Comparison of ENCODE assay signal across 1 cellular context in the genomic region with DNA sequence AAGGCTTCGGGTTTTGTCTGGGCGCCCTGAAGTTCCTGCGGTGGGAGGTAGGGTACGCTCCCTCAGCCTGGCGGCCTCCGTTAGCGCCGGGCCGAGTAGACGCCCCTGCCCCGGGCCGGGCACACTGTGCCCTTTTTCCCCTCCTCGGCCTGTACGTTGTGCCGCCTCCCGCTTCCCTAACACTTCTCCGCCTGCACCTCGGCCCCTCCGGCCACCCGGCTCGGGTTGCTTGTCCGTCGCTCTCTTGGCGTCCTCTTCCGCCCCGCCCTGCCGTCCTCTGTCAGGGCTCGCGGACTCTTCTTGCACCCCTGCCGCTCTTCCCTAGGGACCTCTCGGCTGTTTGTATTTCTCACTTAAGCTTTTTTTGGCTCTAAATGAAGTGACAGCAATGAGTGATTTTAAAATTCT.
TF ChIP-seq lines count a peak whose summit lies in the region.

No MANE protein-coding gene starts in this region.

TF ChIP-seq in H1, 55 proteins besides CTCF, POLR2A, EP300 and RAD21:
- peak; percentile 72 to 73; a peak in 2 of 4 replicates for TF ChIP-seq SIN3A (conservative IDR thresholded peaks at IDR 0.05 in 1 of 2, IDR thresholded peaks at IDR 0.05 in 1 of 2; ENCODE audit: low read depth in 1 of 2, low read length in 2 of 2)
- TF ChIP-seq GTF2F1 (IDR thresholded peaks at IDR 0.05; ENCODE audit: borderline replicate concordance, low read depth, low read length), result no peak
- TF ChIP-seq TEAD4 (IDR thresholded peaks at IDR 0.05; ENCODE audit: low read depth, low read length), result 0 out of 2 replicates have a peak, but pooled peaks have one; percentile 18
- TF ChIP-seq ASH2L (IDR thresholded peaks at IDR 0.05; ENCODE audit: low read length), result peak; percentile 82
- peak; percentile 95 for TF ChIP-seq KDM4A (IDR thresholded peaks at IDR 0.05; ENCODE audit: low read depth, low read length, severe bottlenecking)
- peak; percentile 53 for TF ChIP-seq TAF1 (IDR thresholded peaks at IDR 0.05; ENCODE audit: low read depth, low read length)
- TF ChIP-seq, protein P1, sequence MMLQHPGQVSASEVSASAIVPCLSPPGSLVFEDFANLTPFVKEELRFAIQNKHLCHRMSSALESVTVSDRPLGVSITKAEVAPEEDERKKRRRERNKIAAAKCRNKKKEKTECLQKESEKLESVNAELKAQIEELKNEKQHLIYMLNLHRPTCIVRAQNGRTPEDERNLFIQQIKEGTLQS (IDR thresholded peaks at IDR 0.05; ENCODE audit: insufficient read depth, low read depth, low read length), result no peak
- TF ChIP-seq, protein P2, sequence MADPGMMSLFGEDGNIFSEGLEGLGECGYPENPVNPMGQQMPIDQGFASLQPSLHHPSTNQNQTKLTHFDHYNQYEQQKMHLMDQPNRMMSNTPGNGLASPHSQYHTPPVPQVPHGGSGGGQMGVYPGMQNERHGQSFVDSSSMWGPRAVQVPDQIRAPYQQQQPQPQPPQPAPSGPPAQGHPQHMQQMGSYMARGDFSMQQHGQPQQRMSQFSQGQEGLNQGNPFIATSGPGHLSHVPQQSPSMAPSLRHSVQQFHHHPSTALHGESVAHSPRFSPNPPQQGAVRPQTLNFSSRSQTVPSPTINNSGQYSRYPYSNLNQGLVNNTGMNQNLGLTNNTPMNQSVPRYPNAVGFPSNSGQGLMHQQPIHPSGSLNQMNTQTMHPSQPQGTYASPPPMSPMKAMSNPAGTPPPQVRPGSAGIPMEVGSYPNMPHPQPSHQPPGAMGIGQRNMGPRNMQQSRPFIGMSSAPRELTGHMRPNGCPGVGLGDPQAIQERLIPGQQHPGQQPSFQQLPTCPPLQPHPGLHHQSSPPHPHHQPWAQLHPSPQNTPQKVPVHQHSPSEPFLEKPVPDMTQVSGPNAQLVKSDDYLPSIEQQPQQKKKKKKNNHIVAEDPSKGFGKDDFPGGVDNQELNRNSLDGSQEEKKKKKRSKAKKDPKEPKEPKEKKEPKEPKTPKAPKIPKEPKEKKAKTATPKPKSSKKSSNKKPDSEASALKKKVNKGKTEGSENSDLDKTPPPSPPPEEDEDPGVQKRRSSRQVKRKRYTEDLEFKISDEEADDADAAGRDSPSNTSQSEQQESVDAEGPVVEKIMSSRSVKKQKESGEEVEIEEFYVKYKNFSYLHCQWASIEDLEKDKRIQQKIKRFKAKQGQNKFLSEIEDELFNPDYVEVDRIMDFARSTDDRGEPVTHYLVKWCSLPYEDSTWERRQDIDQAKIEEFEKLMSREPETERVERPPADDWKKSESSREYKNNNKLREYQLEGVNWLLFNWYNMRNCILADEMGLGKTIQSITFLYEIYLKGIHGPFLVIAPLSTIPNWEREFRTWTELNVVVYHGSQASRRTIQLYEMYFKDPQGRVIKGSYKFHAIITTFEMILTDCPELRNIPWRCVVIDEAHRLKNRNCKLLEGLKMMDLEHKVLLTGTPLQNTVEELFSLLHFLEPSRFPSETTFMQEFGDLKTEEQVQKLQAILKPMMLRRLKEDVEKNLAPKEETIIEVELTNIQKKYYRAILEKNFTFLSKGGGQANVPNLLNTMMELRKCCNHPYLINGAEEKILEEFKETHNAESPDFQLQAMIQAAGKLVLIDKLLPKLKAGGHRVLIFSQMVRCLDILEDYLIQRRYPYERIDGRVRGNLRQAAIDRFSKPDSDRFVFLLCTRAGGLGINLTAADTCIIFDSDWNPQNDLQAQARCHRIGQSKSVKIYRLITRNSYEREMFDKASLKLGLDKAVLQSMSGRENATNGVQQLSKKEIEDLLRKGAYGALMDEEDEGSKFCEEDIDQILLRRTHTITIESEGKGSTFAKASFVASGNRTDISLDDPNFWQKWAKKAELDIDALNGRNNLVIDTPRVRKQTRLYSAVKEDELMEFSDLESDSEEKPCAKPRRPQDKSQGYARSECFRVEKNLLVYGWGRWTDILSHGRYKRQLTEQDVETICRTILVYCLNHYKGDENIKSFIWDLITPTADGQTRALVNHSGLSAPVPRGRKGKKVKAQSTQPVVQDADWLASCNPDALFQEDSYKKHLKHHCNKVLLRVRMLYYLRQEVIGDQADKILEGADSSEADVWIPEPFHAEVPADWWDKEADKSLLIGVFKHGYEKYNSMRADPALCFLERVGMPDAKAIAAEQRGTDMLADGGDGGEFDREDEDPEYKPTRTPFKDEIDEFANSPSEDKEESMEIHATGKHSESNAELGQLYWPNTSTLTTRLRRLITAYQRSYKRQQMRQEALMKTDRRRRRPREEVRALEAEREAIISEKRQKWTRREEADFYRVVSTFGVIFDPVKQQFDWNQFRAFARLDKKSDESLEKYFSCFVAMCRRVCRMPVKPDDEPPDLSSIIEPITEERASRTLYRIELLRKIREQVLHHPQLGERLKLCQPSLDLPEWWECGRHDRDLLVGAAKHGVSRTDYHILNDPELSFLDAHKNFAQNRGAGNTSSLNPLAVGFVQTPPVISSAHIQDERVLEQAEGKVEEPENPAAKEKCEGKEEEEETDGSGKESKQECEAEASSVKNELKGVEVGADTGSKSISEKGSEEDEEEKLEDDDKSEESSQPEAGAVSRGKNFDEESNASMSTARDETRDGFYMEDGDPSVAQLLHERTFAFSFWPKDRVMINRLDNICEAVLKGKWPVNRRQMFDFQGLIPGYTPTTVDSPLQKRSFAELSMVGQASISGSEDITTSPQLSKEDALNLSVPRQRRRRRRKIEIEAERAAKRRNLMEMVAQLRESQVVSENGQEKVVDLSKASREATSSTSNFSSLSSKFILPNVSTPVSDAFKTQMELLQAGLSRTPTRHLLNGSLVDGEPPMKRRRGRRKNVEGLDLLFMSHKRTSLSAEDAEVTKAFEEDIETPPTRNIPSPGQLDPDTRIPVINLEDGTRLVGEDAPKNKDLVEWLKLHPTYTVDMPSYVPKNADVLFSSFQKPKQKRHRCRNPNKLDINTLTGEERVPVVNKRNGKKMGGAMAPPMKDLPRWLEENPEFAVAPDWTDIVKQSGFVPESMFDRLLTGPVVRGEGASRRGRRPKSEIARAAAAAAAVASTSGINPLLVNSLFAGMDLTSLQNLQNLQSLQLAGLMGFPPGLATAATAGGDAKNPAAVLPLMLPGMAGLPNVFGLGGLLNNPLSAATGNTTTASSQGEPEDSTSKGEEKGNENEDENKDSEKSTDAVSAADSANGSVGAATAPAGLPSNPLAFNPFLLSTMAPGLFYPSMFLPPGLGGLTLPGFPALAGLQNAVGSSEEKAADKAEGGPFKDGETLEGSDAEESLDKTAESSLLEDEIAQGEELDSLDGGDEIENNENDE (IDR thresholded peaks at IDR 0.05; ENCODE audit: insufficient replicate concordance, low read length), result no peak
- peak; percentile 97 for TF ChIP-seq RBBP5 (IDR thresholded peaks at IDR 0.05; ENCODE audit: borderline replicate concordance, low read depth, low read length)
- no peak for TF ChIP-seq SAP30 (IDR thresholded peaks at IDR 0.05; ENCODE audit: insufficient read depth, insufficient replicate concordance, low read length)
- 0 out of 2 replicates have a peak, but pooled peaks have one; percentile 14 for TF ChIP-seq POLR2AphosphoS5 (IDR thresholded peaks at IDR 0.05; ENCODE audit: low read depth, low read length)
- no peak for TF ChIP-seq YY1 (IDR thresholded peaks at IDR 0.05; ENCODE audit: low read depth, low read length)
- no peak for TF ChIP-seq RXRA (IDR thresholded peaks at IDR 0.05; ENCODE audit: insufficient read depth, low read depth, low read length)
- 0 out of 2 replicates have a peak, but pooled peaks have one; percentile 33 for TF ChIP-seq CREB1 (IDR thresholded peaks at IDR 0.05)
- TF ChIP-seq HDAC2 (IDR thresholded peaks at IDR 0.05; ENCODE audit: borderline replicate concordance in 1 of 2, low read depth in 2 of 2, low read length in 2 of 2), result no peak; a peak in 1 of 4 replicates
- no peak for TF ChIP-seq TAF7 (optimal IDR thresholded peaks at IDR 0.05; ENCODE audit: borderline replicate concordance, low read depth, low read length)
TF ChIP-seq in H1: peak in this region for 8.
